Comparison of ENCODE assay signal across 32 cellular contexts in genomic region chr12:16335838-16336237, GRCh38. TPM values are rescaled to one million over a fixed set of nuclear protein-coding genes. Genes with fewer than 3 reads are reported as not detected.
"Had no signal": no experiment of that assay in that cellular context is flagged by ENCODE, and none has a peak within 500 bp of the region (broad histone marks: within the 10 kb centered on the region; RNA-seq: fewer than 3 reads in every experiment).

No MANE protein-coding gene starts in this region.

- ATAC-seq: activated naive CD4-positive, alpha-beta T cell treated with anti-CD3 and anti-CD28 coated beads, Interleukin-2, amount 50 U/mL, for 72 hours; activated T-cell treated with anti-CD3 and anti-CD28 coated beads, Interleukin-2, amount 50 U/mL, for 4 hours; body of pancreas had no signal

- H3K4me1 ChIP-seq: adrenal gland, body of pancreas, breast epithelium had no signal

- H3K27ac ChIP-seq: adrenal gland, body of pancreas, breast epithelium had no signal

- DNase-seq: activated CD4-positive, alpha-beta T cell treated with anti-CD3 and anti-CD28 coated beads, Interleukin-2, amount 10 ng/mL, durations not matched to agents 24 days and 14 days; activated CD4-positive, alpha-beta T cell treated with anti-CD3 and anti-CD28 coated beads, Interleukin-2, amount 50 U/mL, for 4 hours; activated CD8-positive, alpha-beta memory T cell treated with anti-CD3 and anti-CD28 coated beads, Interleukin-2, amount 50 U/mL, for 4 hours; activated gamma-delta T cell treated with Interleukin-2 at 50 U/mL for 16 hours; activated naive CD4-positive, alpha-beta T cell treated with anti-CD3 and anti-CD28 coated beads for 36 hours; activated T-cell treated with anti-CD3 and anti-CD28 coated beads for 4 hours; activated T-cell treated with anti-CD3 and anti-CD28 coated beads, Interleukin-2, amount 50 U/mL, for 4 hours; adrenal gland; body of pancreas; Kasumi-1; KG1; MG63; NCI-H1048; NCI-H1105 treated with DMSO at 0.1 percent for 48 hours; NCI-H1436; NCI-H187; NCI-H2029 treated with DMSO at 0.1 percent for 48 hours; NCI-H2107; NCI-H2171; NCI-H510A; NCI-H526; Right ventricle myocardium superior; SW 1271; T1000 had no signal

- H3K36me3 ChIP-seq: adrenal gland, breast epithelium, MG63 had no signal

- H3K4me3 ChIP-seq: adrenal gland, body of pancreas, breast epithelium, MG63 had no signal

- H3K9me3 ChIP-seq: adrenal gland, body of pancreas, breast epithelium, MG63 had no signal

- H3K27me3 ChIP-seq: adrenal gland, body of pancreas, breast epithelium, MG63 had no signal

RNA-seq across cellular contexts. Expression of gene MGST1, which starts 11.6 kb away (rescaled TPM):
- total RNA-seq: activated naive CD4-positive, alpha-beta T cell treated with anti-CD3 and anti-CD28 coated beads for 36 hours; activated naive CD4-positive, alpha-beta T cell treated with anti-CD3 and anti-CD28 coated beads, Interleukin-2, amount 50 U/mL, for 72 hours had no signal

RNA-seq across cellular contexts. Expression of gene SLC15A5, which starts 58.4 kb away (rescaled TPM):
- total RNA-seq: activated CD4-positive, alpha-beta T cell treated with anti-CD3 and anti-CD28 coated beads, Interleukin-2, amount 10 ng/mL, durations not matched to agents 24 days and 14 days; activated naive CD4-positive, alpha-beta T cell treated with anti-CD3 and anti-CD28 coated beads for 36 hours; activated naive CD4-positive, alpha-beta T cell treated with anti-CD3 and anti-CD28 coated beads, Interleukin-2, amount 50 U/mL, for 72 hours; activated T-cell treated with anti-CD3 and anti-CD28 coated beads, Interleukin-2, amount 50 U/mL, for 4 hours; activated T-helper 1 cell treated with anti-CD3 and anti-CD28 coated beads, Interleukin-12 subunit alpha, Interleukin-12 subunit beta, Interleukin-2, Interleukin-4 antibody, amounts not matched to agents 30 ng/mL and 10 ng/mL and 1 ng/mL, durations not matched to agents 14 hours and 24 hours and 36 hours; adrenal gland; astrocyte; body of pancreas; breast epithelium; cardiac septum; OCI-LY7; Right ventricle myocardium superior; T-helper 1 cell treated with Interleukin-12 subunit alpha and Interleukin-12 subunit beta and Interleukin-4 antibody, amounts not matched to agents 30 ng/mL and 1 ng/mL, for 36 hours; T-helper 2 cell treated with Interferon-gamma antibody and Interleukin-4, amounts not matched to agents 100 ng/mL and 5 ng/mL, for 36 hours had no signal
